ENCODE assay signal across 10 cellular contexts in the genomic region with DNA sequence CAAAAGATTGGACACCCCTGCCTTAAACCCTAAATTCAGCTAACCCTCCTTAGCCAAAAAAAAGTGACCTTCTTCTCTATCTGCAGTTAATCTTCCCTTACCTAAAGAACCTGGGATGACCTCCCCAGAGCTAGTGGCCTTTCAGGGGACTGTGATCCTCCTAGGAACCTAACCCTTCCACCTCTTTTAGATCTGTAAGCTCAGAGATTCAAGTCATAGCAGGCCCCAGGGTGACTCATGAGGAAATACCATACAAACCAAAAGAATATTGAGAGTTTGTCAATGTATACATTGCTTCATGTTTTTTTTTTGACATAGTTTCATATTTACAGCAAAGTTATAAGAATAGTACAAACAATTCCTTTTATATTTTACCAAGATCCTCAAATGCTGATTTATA.
DNase-seq lines count a peak whose midpoint lies in the region; ATAC-seq and TF ChIP-seq lines count a peak whose summit lies in the region.
"Had no signal": no experiment of that assay in that cellular context is flagged by ENCODE, and none has a peak within 500 bp of the region (broad histone marks: within the 10 kb centered on the region; RNA-seq: fewer than 3 reads in every experiment).

No MANE protein-coding gene starts in this region.

- ATAC-seq in HG03280 (IDR thresholded peaks at IDR 0.05; ENCODE audit: unreplicated experiment): no peak

- CTCF ChIA-PET in GM10248 (lab: Yijun Ruan, JAX): interaction anchor here (0.7 to 2.3 kb wide), 7 partner anchors 20 to 68 kb away, joined by 3 to 7 read pairs (median 3); a partner anchor contains a TSS

- POLR2A ChIA-PET in GM10248 (lab: Yijun Ruan, JAX): interaction anchor here (0.5 to 0.6 kb wide), 2 partner anchors 11 to 15 kb away, joined by 3 read pairs; no protein-coding TSS in a partner anchor

- DNase-seq in GM10248 (ENCODE audit: extremely low spot score): peak; percentile 50
- DNase-seq in LoVo (ENCODE audit: low spot score): peak; percentile 7
- peak; percentile 23 for DNase-seq in amniotic epithelial cell (ENCODE audit: low read depth)
- peak; percentile 25 for DNase-seq in kidney tubule cell (ENCODE audit: low spot score)
- no peak for DNase-seq in NCI-H82 treated with DMSO at 0.1 percent for 48 hours (lab: John Stamatoyannopoulos, UW; ENCODE audit: unreplicated experiment)
- no peak for DNase-seq in substantia nigra (lab: John Stamatoyannopoulos, UW)
- DNase-seq: activated gamma-delta T cell, head of caudate nucleus had no signal

- TF ChIP-seq CTCF in GM10248 (IDR thresholded peaks at IDR 0.05; ENCODE audit: control extremely low read depth, extremely low read depth, low read depth, missing control alignments): no peak

- no peak overlapping the region for H3K27ac ChIP-seq in substantia nigra (ENCODE audit: low read depth, low read length, poor library complexity, severe bottlenecking)
- H3K27ac ChIP-seq: thoracic aorta had no signal

Comparison
In these comparisons a context has a peak if more than half of its experiments do, and no peak if none do; other contexts are left out.
1. DNase-seq: peak in GM10248 (single experiment), LoVo (single experiment), amniotic epithelial cell (single experiment) and kidney tubule cell (single experiment); none in NCI-H82 treated with DMSO at 0.1 percent for 48 hours (single experiment) and substantia nigra (0 of 49).